Comparison of ENCODE assay signal across 24 cellular contexts in the genomic region with DNA sequence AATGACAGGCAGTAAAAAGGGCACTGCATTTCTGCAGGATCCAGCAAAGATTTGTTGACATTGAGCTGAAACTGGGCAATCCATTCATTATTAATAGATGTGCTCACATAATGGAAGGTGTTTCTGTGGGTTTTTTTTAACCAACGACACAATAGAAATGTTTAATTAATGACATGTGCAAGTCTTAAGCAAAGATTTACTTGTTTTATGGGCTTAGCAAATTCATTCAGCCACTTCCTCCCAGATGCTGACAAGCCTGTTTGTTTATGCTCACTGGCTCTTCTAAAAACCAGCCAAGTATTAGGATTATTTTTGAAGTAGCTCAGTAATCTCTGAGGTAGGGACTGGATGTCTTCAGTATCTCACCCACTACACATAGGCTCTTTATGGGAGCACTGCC.
DNase-seq lines count a peak whose midpoint lies in the region; ATAC-seq and TF ChIP-seq lines count a peak whose summit lies in the region.
"Had no signal": no experiment of that assay in that cellular context is flagged by ENCODE, and none has a peak within 500 bp of the region (broad histone marks: within the 10 kb centered on the region; RNA-seq: fewer than 3 reads in every experiment).

No MANE protein-coding gene starts in this region.

- H3K9me3 ChIP-seq in SK-N-MC (ENCODE audit: low read depth, low read length) = no peaks in the 10 kb centered on the region
- H3K9me3 ChIP-seq: BLaER1, Caco-2 had no signal

- no peak overlapping the region for H3K9ac ChIP-seq in SK-N-MC (ENCODE audit: insufficient read length)
- H3K9ac ChIP-seq: BLaER1 had no signal

- peak overlapping the region; percentile 9; the same call in 1 of the 2 replicates for H3K27ac ChIP-seq in SK-N-MC
- H3K27ac ChIP-seq: BLaER1, PC-9, RWPE1 had no signal

- no peak for ATAC-seq in GM19324 (IDR thresholded peaks at IDR 0.05; ENCODE audit: low FRiP score, unreplicated experiment)
- no peak for ATAC-seq in HG03095 (IDR thresholded peaks at IDR 0.05; ENCODE audit: unreplicated experiment)
- ATAC-seq in HG03520 (IDR thresholded peaks at IDR 0.05; ENCODE audit: unreplicated experiment) = no peak
- ATAC-seq: HCT116, T-cell had no signal

- no peaks in the 10 kb centered on the region for H3K36me3 ChIP-seq in SK-N-MC (ENCODE audit: insufficient read depth, low read length)
- H3K36me3 ChIP-seq: BLaER1 had no signal

- DNase-seq in COR-L47 (lab: John Stamatoyannopoulos, UW) (peak; percentile 17), NCI-H146 treated with DMSO at 0.1 percent for 48 hours (lab: John Stamatoyannopoulos, UW; ENCODE audit: unreplicated experiment) (peak; percentile 90), SK-N-MC (ENCODE audit: low read depth, low spot score) (no peak), progenitor cell of endocrine pancreas (ENCODE audit: low spot score, unreplicated experiment) (no peak)
- DNase-seq: Caco-2; CD4-positive, alpha-beta T cell; DMS53; GDM1; GOT3; NCI-H1694; NCI-H2171; NCI-H345; NCI-H524; PC-9; SIG-M5; T-cell had no signal

- H3K9me3 Mint-ChIP-seq in progenitor cell of endocrine pancreas (ENCODE audit: low read depth) = no peaks in the 10 kb centered on the region
- H3K9me3 Mint-ChIP-seq: CD4-positive, alpha-beta T cell; T-helper 2 cell treated with Interferon-gamma antibody and Interleukin-4, amounts not matched to agents 5 μg/mL and 100 μg/mL, for 36 hours had no signal

- H3K27me3 Mint-ChIP-seq in progenitor cell of endocrine pancreas = no peaks in the 10 kb centered on the region
- H3K27me3 Mint-ChIP-seq: CD4-positive, alpha-beta T cell; IgD-negative memory B cell; T-cell had no signal

- no peak overlapping the region for H3K4me3 Mint-ChIP-seq in progenitor cell of endocrine pancreas (ENCODE audit: low read depth)
- H3K4me3 Mint-ChIP-seq: CD4-positive, alpha-beta T cell; IgD-negative memory B cell; T-cell; T-helper 2 cell treated with Interferon-gamma antibody and Interleukin-4, amounts not matched to agents 5 μg/mL and 100 μg/mL, for 36 hours had no signal

- H3K36me3 Mint-ChIP-seq in progenitor cell of endocrine pancreas (ENCODE audit: insufficient read depth) = no peaks in the 10 kb centered on the region
- H3K36me3 Mint-ChIP-seq: T-cell had no signal

- H3K4me1 Mint-ChIP-seq in progenitor cell of endocrine pancreas (ENCODE audit: low read depth) = peaks cover 18% of the 10 kb centered on the region
- H3K4me1 Mint-ChIP-seq: IgD-negative memory B cell, T-cell had no signal

- H3K4me3 ChIP-seq in SK-N-MC = no peak overlapping the region
- H3K4me3 ChIP-seq: BLaER1, PC-9 had no signal

- no peak for TF ChIP-seq CTCF in progenitor cell of endocrine pancreas (IDR thresholded peaks at IDR 0.05; ENCODE audit: unreplicated experiment)

- H3K27ac Mint-ChIP-seq in progenitor cell of endocrine pancreas = peak overlapping the region; percentile 64
- H3K27ac Mint-ChIP-seq: CD4-positive, alpha-beta T cell; IgD-negative memory B cell; T-cell; T-helper 2 cell treated with Interferon-gamma antibody and Interleukin-4, amounts not matched to agents 5 μg/mL and 100 μg/mL, for 36 hours had no signal

Comparison
In these comparisons a context has a peak if more than half of its experiments do, and no peak if none do; other contexts are left out.
1. DNase-seq: peak in COR-L47 (single experiment) and NCI-H146 treated with DMSO at 0.1 percent for 48 hours (single experiment); none in SK-N-MC (single experiment) and progenitor cell of endocrine pancreas (single experiment).